Comparison of ENCODE assay signal across 8 cellular contexts in genomic region chr6:133241901-133242760, GRCh38. TPM values are rescaled to one million over a fixed set of nuclear protein-coding genes. Genes with fewer than 3 reads are reported as not detected.
DNase-seq lines count a peak whose midpoint lies in the region; ATAC-seq and TF ChIP-seq lines count a peak whose summit lies in the region.

No MANE protein-coding gene starts in this region.

- H3K4me3 ChIP-seq in kidney epithelial cell (ENCODE audit: low read depth, low read length) (peak overlapping the region; percentile 39), thoracic aorta (peak overlapping the region; percentile 70), Karpas-422 (ENCODE audit: low read length) (no peak overlapping the region), lower leg skin (ENCODE audit: low read depth, poor library complexity, severe bottlenecking) (no peak overlapping the region)

- H3K4me2 ChIP-seq in Karpas-422 (ENCODE audit: low read depth, low read length, poor library complexity, severe bottlenecking) = no peak overlapping the region

- peaks cover 5 to 27% of the 10 kb centered on the region in 2 donors for H3K4me1 ChIP-seq in thoracic aorta (ENCODE audit: control insufficient read depth in 1 of 2, low read depth in 2 of 2)
- no peaks in the 10 kb centered on the region for H3K4me1 ChIP-seq in Karpas-422 (ENCODE audit: low read length)

- peaks cover 28% of the 10 kb centered on the region for H3K27me3 ChIP-seq in kidney epithelial cell (ENCODE audit: control insufficient read depth, insufficient read depth, low read length)
- peaks cover 5% of the 10 kb centered on the region for H3K27me3 ChIP-seq in thoracic aorta (replicated peaks; ENCODE audit: insufficient read depth)
- H3K27me3 ChIP-seq in Karpas-422 (ENCODE audit: low read length) = no peaks in the 10 kb centered on the region

- intact Hi-C loops in lower leg skin (cut with DNase I; ENCODE audit: low total_unique reads) = no loop called here

- 1% methylated on average over 45 to 61 of the region's 61 CpGs for WGBS in lower leg skin, 2 donors

- no peaks in the 10 kb centered on the region for H3K9me3 ChIP-seq in thoracic aorta
- no peaks in the 10 kb centered on the region for H3K9me3 ChIP-seq in Karpas-422 (ENCODE audit: low read length)

- no peak for TF ChIP-seq POLR2A in lower leg skin (IDR thresholded peaks at IDR 0.05)

- H3K9me2 ChIP-seq in Karpas-422 (replicated peaks; ENCODE audit: insufficient read depth, low read length) = no peaks in the 10 kb centered on the region

- no peak overlapping the region for H3K27ac ChIP-seq in thoracic aorta
- H3K27ac ChIP-seq in Karpas-422 (ENCODE audit: low read length) = no peak overlapping the region

- ATAC-seq in thoracic aorta (ENCODE audit: insufficient number of reproducible peaks, low FRiP score, low read depth) = no peak

- H3K79me2 ChIP-seq in Karpas-422 (ENCODE audit: low read length) = no peaks in the 10 kb centered on the region

- no peaks in the 10 kb centered on the region for H4K20me1 ChIP-seq in Karpas-422 (ENCODE audit: insufficient read depth, low read depth, low read length)

- H2AFZ ChIP-seq in Karpas-422 (ENCODE audit: low read length) = no peak overlapping the region

- H3K36me3 ChIP-seq in kidney epithelial cell (ENCODE audit: control insufficient read depth, insufficient read depth, low read length) = no peaks in the 10 kb centered on the region
- H3K36me3 ChIP-seq in thoracic aorta = no peaks in the 10 kb centered on the region
- no peaks in the 10 kb centered on the region for H3K36me3 ChIP-seq in Karpas-422 (ENCODE audit: insufficient read depth, low read length)

- no peak overlapping the region for H3K9ac ChIP-seq in Karpas-422 (ENCODE audit: low read length)

- DNase-seq in NCI-H2196 (lab: John Stamatoyannopoulos, UW; ENCODE audit: unreplicated experiment) (peak; percentile 50), NCI-H2196 treated with DMSO at 0.1 percent for 48 hours (lab: John Stamatoyannopoulos, UW; ENCODE audit: unreplicated experiment) (no peak), astrocyte of the hippocampus (ENCODE audit: low read depth, low spot score) (peak; percentile 60), kidney epithelial cell (ENCODE audit: low read depth) (no peak), thoracic aorta (ENCODE audit: low spot score) (no peak), Karpas-422 (no peak), lower leg skin (ENCODE audit: low spot score in 2 of 2) (no peak), AG08395 (ENCODE audit: low spot score) (no peak)

- TF ChIP-seq CTCF in kidney epithelial cell (IDR thresholded peaks at IDR 0.05; ENCODE audit: insufficient read depth, low read length, poor library complexity, severe bottlenecking) = no peak
- TF ChIP-seq CTCF in thoracic aorta (IDR thresholded peaks at IDR 0.05) = no peak
- TF ChIP-seq CTCF in lower leg skin (IDR thresholded peaks at IDR 0.05) = no peak

RNA-seq across cellular contexts. Expression of gene EYA4, which starts 1.0 kb away (rescaled TPM):
- total RNA-seq in kidney epithelial cell (0.58 and 1.8 TPM in 2 replicates), thoracic aorta (1 to 10 TPM; 1.3 to 3.0 TPM), lower leg skin (under 1 TPM in 2 of 4 donors, not detected in 2; 0.13 to 0.17 TPM)
- not detected in 2 replicates for total RNA-seq in Karpas-422 (2014; rRNA removed; shearing (Covaris generic); ENCODE audit: low replicate concordance)

Comparison
In these comparisons a context has a peak if more than half of its experiments do, and no peak if none do; other contexts are left out.
1. DNase-seq: peak in NCI-H2196 (single experiment) and astrocyte of the hippocampus (single experiment); none in NCI-H2196 treated with DMSO at 0.1 percent for 48 hours (single experiment), kidney epithelial cell (single experiment), thoracic aorta (single experiment), Karpas-422 (single experiment), lower leg skin (0 of 2) and AG08395 (single experiment).
2. H3K4me3 ChIP-seq: peak in kidney epithelial cell (single experiment) and thoracic aorta (single experiment); none in Karpas-422 (single experiment) and lower leg skin (single experiment).